Comparison of ENCODE assay signal across 8 cellular contexts in the genomic region with DNA sequence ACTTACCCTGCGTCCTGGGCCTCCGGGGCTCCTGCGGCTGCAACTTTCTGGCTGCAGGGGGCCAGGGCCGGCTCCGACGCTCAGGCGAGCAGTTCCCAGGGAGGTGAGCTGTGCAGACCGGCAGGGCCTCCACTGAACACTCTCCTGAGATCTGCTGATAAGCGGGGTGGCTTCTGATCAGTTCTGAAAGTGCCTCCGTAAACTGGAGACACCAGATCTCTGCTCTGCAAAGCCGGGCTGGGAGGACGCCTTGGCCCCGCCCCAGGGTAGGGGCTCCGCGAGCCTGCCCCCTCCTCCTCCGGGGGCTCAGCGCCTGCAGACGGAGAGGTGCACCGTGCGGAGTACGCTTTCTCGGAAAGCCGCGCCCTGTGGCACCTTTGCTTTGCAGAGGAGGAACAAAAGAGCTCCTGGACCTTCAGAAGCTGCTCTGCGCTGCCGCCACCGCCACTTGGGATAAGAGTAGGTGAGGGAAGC.
DNase-seq lines count a peak whose midpoint lies in the region; ATAC-seq and TF ChIP-seq lines count a peak whose summit lies in the region.

No MANE protein-coding gene starts in this region.

- DNase-seq in activated CD4-positive, alpha-beta T cell treated with anti-CD3 and anti-CD28 coated beads for 48 hours = peak; percentile 44
- no peak for DNase-seq in activated CD4-positive, alpha-beta T cell treated with anti-CD3 and anti-CD28 coated beads for 4 hours
- peak; percentile 44 for DNase-seq in activated naive CD8-positive, alpha-beta T cell treated with anti-CD3 and anti-CD28 coated beads, Interleukin-2, amount 10 ng/mL, durations not matched to agents 7 days and 5 days
- DNase-seq in islet precursor cell (peak; percentile 94), suprapubic skin (ENCODE audit: low spot score in 2 of 2) (no peak), amniotic stem cell (lab: John Stamatoyannopoulos, UW) (no peak)

- peaks cover 6% of the 10 kb centered on the region for H3K4me1 Mint-ChIP-seq in activated naive CD8-positive, alpha-beta T cell treated with anti-CD3 and anti-CD28 coated beads, Interleukin-2, amount 10 ng/mL, durations not matched to agents 7 days and 5 days

- H3K27me3 Mint-ChIP-seq in activated naive CD8-positive, alpha-beta T cell treated with anti-CD3 and anti-CD28 coated beads, Interleukin-2, amount 10 ng/mL, durations not matched to agents 7 days and 5 days = no peaks in the 10 kb centered on the region

- H3K4me1 ChIP-seq in suprapubic skin = peaks cover 4% of the 10 kb centered on the region

- H3K36me3 ChIP-seq in suprapubic skin = peaks cover 5% of the 10 kb centered on the region

- H3K9me3 ChIP-seq in suprapubic skin = no peaks in the 10 kb centered on the region

- no peaks in the 10 kb centered on the region for H3K9me3 Mint-ChIP-seq in activated naive CD8-positive, alpha-beta T cell treated with anti-CD3 and anti-CD28 coated beads, Interleukin-2, amount 10 ng/mL, durations not matched to agents 7 days and 5 days

- peak overlapping the region; percentile 60 for H3K4me3 Mint-ChIP-seq in activated naive CD8-positive, alpha-beta T cell treated with anti-CD3 and anti-CD28 coated beads, Interleukin-2, amount 10 ng/mL, durations not matched to agents 7 days and 5 days

- H3K27ac ChIP-seq in suprapubic skin = no peak overlapping the region

- TF ChIP-seq POLR2A in suprapubic skin (IDR thresholded peaks at IDR 0.05) = no peak

- peak; percentile 87 for ATAC-seq in activated naive CD8-positive, alpha-beta T cell treated with anti-CD3 and anti-CD28 coated beads, Interleukin-2, amount 10 ng/mL, durations not matched to agents 7 days and 5 days (ENCODE audit: low read depth)
- ATAC-seq in HG02852 (IDR thresholded peaks at IDR 0.05; ENCODE audit: unreplicated experiment) = no peak
- no peak for ATAC-seq in HG03196 (IDR thresholded peaks at IDR 0.05; ENCODE audit: unreplicated experiment)

- POLR2A ChIA-PET in activated naive CD8-positive, alpha-beta T cell treated with anti-CD3 and anti-CD28 coated beads, Interleukin-2, amount 10 ng/mL, durations not matched to agents 7 days and 5 days (lab: Charles Lee) = interaction anchor here (0.7 kb wide), 1 partner anchor 251 kb away, joined by 3 read pairs; no protein-coding TSS in a partner anchor

- peaks cover 2% of the 10 kb centered on the region for H3K36me3 Mint-ChIP-seq in activated naive CD8-positive, alpha-beta T cell treated with anti-CD3 and anti-CD28 coated beads, Interleukin-2, amount 10 ng/mL, durations not matched to agents 7 days and 5 days

- TF ChIP-seq CTCF in suprapubic skin (IDR thresholded peaks at IDR 0.05) = no peak

- peak overlapping the region; percentile 49 for H3K4me3 ChIP-seq in suprapubic skin

- no peak overlapping the region for H3K27ac Mint-ChIP-seq in activated naive CD8-positive, alpha-beta T cell treated with anti-CD3 and anti-CD28 coated beads, Interleukin-2, amount 10 ng/mL, durations not matched to agents 7 days and 5 days

- no peak for TF ChIP-seq EP300 in suprapubic skin (IDR thresholded peaks at IDR 0.05)

- no peaks in the 10 kb centered on the region for H3K27me3 ChIP-seq in suprapubic skin

- 18% methylated on average over 21 of the region's 27 CpGs for WGBS in suprapubic skin

Comparison
In these comparisons a context has a peak if more than half of its experiments do, and no peak if none do; other contexts are left out.
1. DNase-seq: peak in activated CD4-positive, alpha-beta T cell treated with anti-CD3 and anti-CD28 coated beads for 48 hours (single experiment), activated naive CD8-positive, alpha-beta T cell treated with anti-CD3 and anti-CD28 coated beads, Interleukin-2, amount 10 ng/mL, durations not matched to agents 7 days and 5 days (single experiment) and islet precursor cell (single experiment); none in activated CD4-positive, alpha-beta T cell treated with anti-CD3 and anti-CD28 coated beads for 4 hours (0 of 2), suprapubic skin (0 of 2) and amniotic stem cell (single experiment).